Comparison of ENCODE assay signal across 13 cellular contexts in genomic region chr9:96442491-96442890, GRCh38. TPM values are rescaled to one million over a fixed set of nuclear protein-coding genes. Genes with fewer than 3 reads are reported as not detected.
DNase-seq lines count a peak whose midpoint lies in the region; ATAC-seq and TF ChIP-seq lines count a peak whose summit lies in the region.
"Had no signal": no experiment of that assay in that cellular context is flagged by ENCODE, and none has a peak within 500 bp of the region (broad histone marks: within the 10 kb centered on the region; RNA-seq: fewer than 3 reads in every experiment).

No MANE protein-coding gene starts in this region.

- H2AK9ac ChIP-seq in IMR-90 (replicated peaks; ENCODE audit: low read depth, low read length, poor library complexity): no peak overlapping the region

- H2BK15ac ChIP-seq in IMR-90 (ENCODE audit: low read depth, low read length): no peak overlapping the region

- no peak overlapping the region for H2AK5ac ChIP-seq in IMR-90 (ENCODE audit: low read depth, low read length)

- dilution Hi-C loops in IMR-90 (cut with HindIII; ENCODE audit: low sequenced_read_pairs, unreplicated experiment): no loop called here

- H2BK120ac ChIP-seq in IMR-90 (ENCODE audit: low read depth, low read length): no peak overlapping the region

- H3K9ac ChIP-seq in IMR-90 (ENCODE audit: low read depth, low read length): no peak overlapping the region

- H3K4me2 ChIP-seq in IMR-90 (ENCODE audit: low read depth, low read length): no peak overlapping the region
- H3K4me2 ChIP-seq: PC-9 had no signal

- H3K9me1 ChIP-seq in IMR-90 (ENCODE audit: insufficient read depth, low read length): no peaks in the 10 kb centered on the region; the same call in 1 of the 2 replicates

- no peak overlapping the region for H2BK20ac ChIP-seq in IMR-90 (ENCODE audit: low read depth, low read length)

- no peak overlapping the region for H3K14ac ChIP-seq in IMR-90 (replicated peaks; ENCODE audit: low read depth, low read length)

- no peaks in the 10 kb centered on the region for H3K79me1 ChIP-seq in IMR-90 (ENCODE audit: low read depth in 1 of 2, low read length in 2 of 2)

- in situ Hi-C loops in IMR-90 (cut with MboI; ENCODE audit: low sequenced_read_pairs): no loop called here

- no peak overlapping the region for H4K8ac ChIP-seq in IMR-90 (ENCODE audit: low read depth in 2 of 2, low read length in 2 of 2)

- no peak overlapping the region for H3K56ac ChIP-seq in IMR-90 (ENCODE audit: extremely low read depth, insufficient read depth, low read length)

- no peak overlapping the region for H3K4me3 ChIP-seq in AG04450 (ENCODE audit: low read depth, low read length)
- H3K4me3 ChIP-seq in IMR-90 (ENCODE audit: insufficient read depth, low read depth, low read length): no peak overlapping the region
- H3K4me3 ChIP-seq: PC-9 had no signal

- no peak for TF ChIP-seq RAD21 in IMR-90 (IDR thresholded peaks at IDR 0.05; ENCODE audit: low read length)

- no peaks in the 10 kb centered on the region for H3K36me3 ChIP-seq in IMR-90 (ENCODE audit: control insufficient read depth, insufficient read depth, low read length)

- H3K27me3 ChIP-seq in AG04450 (ENCODE audit: control insufficient read depth, insufficient read depth, low read length) (no peaks in the 10 kb centered on the region), IMR-90 (ENCODE audit: control insufficient read depth, insufficient read depth, low read length) (no peaks in the 10 kb centered on the region)

- H3K23ac ChIP-seq in IMR-90 (ENCODE audit: low read depth, low read length): no peak overlapping the region

- no peak for TF ChIP-seq POLR2A in IMR-90 (IDR thresholded peaks at IDR 0.05; ENCODE audit: low read depth, low read length)

- no peak overlapping the region for H3K4ac ChIP-seq in IMR-90 (ENCODE audit: low read depth, low read length)

- no peaks in the 10 kb centered on the region for H4K20me1 ChIP-seq in IMR-90 (ENCODE audit: insufficient read depth, low read length)

- no peak overlapping the region for H4K5ac ChIP-seq in IMR-90 (ENCODE audit: low read depth, low read length)

- H3K9me3 ChIP-seq in AG04450 (ENCODE audit: control insufficient read depth, insufficient read depth, low read length): no peaks in the 10 kb centered on the region
- no peaks in the 10 kb centered on the region for H3K9me3 ChIP-seq in IMR-90 (ENCODE audit: control insufficient read depth, insufficient read depth, low read length)

- H3K4me1 ChIP-seq in IMR-90 (ENCODE audit: control insufficient read depth, insufficient read depth, low read length): no peaks in the 10 kb centered on the region

- H2AFZ ChIP-seq in IMR-90 (replicated peaks; ENCODE audit: low read length, poor library complexity): no peak overlapping the region
- H2AFZ ChIP-seq: PC-9 had no signal

- no peak overlapping the region for H3K18ac ChIP-seq in IMR-90 (ENCODE audit: low read depth, low read length)

- no peak overlapping the region for H4K91ac ChIP-seq in IMR-90 (ENCODE audit: insufficient read depth, low read depth, low read length)

- no peak overlapping the region for H2BK5ac ChIP-seq in IMR-90 (ENCODE audit: low read depth, low read length, poor library complexity, severe bottlenecking)

- no CpG with 5 or more reads among the region's 3 CpGs for WGBS in IMR-90 (ENCODE audit: extremely low coverage in 2 of 2, insufficient read length in 1 of 2), 2 experiments

- TF ChIP-seq CTCF in AG04450 (IDR thresholded peaks at IDR 0.05; ENCODE audit: low read depth, low read length): peak; percentile 8; the same call in 1 of the 2 replicates
- TF ChIP-seq CTCF in IMR-90 (conservative IDR thresholded peaks at IDR 0.05; ENCODE audit: low read depth, low read length): 0 out of 2 replicates have a peak, but pooled peaks have one; percentile 1

- POLR2A ChIA-PET in AG04450 (lab: Yijun Ruan, JAX): no interaction called here
- POLR2A ChIA-PET in IMR-90 (lab: Charles Lee; ENCODE audit: unreplicated experiment): no interaction called here

- H3K27ac ChIP-seq in AG04450 (ENCODE audit: low read depth, low read length) (no peak overlapping the region), IMR-90 (ENCODE audit: insufficient read depth, low read length) (no peak overlapping the region)
- H3K27ac ChIP-seq: PC-9 had no signal

- CTCF ChIA-PET in AG04450 (lab: Charles Lee): interaction anchor here (0.7 to 2.0 kb wide), 14 partner anchors 8 to 324 kb away, joined by 3 to 10 read pairs (median 3); no protein-coding TSS in a partner anchor
- CTCF ChIA-PET in IMR-90 (lab: Yijun Ruan, JAX): interaction anchor here (1.0 kb wide), 1 partner anchor 224 kb away, joined by 4 read pairs; no protein-coding TSS in a partner anchor

- intact Hi-C loops in IMR-90 (cut with micrococcal nuclease): no loop called here

- ATAC-seq in IMR-90 (ENCODE audit: low read depth) (no peak), HG03108 (IDR thresholded peaks at IDR 0.05; ENCODE audit: unreplicated experiment) (no peak), GM18519 (IDR thresholded peaks at IDR 0.05; ENCODE audit: low FRiP score, unreplicated experiment) (no peak)

- DNase-seq in AG04450 (ENCODE audit: low read depth, low spot score) (no peak), IMR-90 (no peak), SIG-M5 treated with dmso at 0.1 percent for 504 hours (lab: John Stamatoyannopoulos, UW; ENCODE audit: unreplicated experiment) (peak; percentile 68), fibroblast of peridontal ligament (ENCODE audit: extremely low read depth) (peak; percentile 20), SHP77 treated with DMSO at 0.1 percent for 48 hours (lab: John Stamatoyannopoulos, UW) (no peak)
- DNase-seq in stimulated activated CD4-positive, alpha-beta T cell treated with anti-CD3 and anti-CD28 coated beads, Interleukin-1b, Interleukin-23, amount 100 ng/mL, for 48 hours: no peak
- DNase-seq: activated CD8-positive, alpha-beta memory T cell treated with anti-CD3 and anti-CD28 coated beads, Interleukin-2, amount 50 U/mL, for 4 hours; activated gamma-delta T cell treated with Interleukin-2 at 50 U/mL for 16 hours; amygdala; left ventricle myocardium superior had no signal

- no TSS peak for BruUV-seq in IMR-90 (replicated peaks; lab: Mats Ljungman, UMichigan)

TF ChIP-seq in IMR-90, 13 proteins besides CTCF, POLR2A, EP300 and RAD21:
- TF ChIP-seq, protein P1, sequence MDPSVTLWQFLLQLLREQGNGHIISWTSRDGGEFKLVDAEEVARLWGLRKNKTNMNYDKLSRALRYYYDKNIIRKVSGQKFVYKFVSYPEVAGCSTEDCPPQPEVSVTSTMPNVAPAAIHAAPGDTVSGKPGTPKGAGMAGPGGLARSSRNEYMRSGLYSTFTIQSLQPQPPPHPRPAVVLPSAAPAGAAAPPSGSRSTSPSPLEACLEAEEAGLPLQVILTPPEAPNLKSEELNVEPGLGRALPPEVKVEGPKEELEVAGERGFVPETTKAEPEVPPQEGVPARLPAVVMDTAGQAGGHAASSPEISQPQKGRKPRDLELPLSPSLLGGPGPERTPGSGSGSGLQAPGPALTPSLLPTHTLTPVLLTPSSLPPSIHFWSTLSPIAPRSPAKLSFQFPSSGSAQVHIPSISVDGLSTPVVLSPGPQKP (IDR thresholded peaks at IDR 0.05; ENCODE audit: borderline replicate concordance, low read depth, low read length): no peak
- no peak for TF ChIP-seq SMC3 (IDR thresholded peaks at IDR 0.05; ENCODE audit: low read depth, low read length)
- TF ChIP-seq, protein P2, sequence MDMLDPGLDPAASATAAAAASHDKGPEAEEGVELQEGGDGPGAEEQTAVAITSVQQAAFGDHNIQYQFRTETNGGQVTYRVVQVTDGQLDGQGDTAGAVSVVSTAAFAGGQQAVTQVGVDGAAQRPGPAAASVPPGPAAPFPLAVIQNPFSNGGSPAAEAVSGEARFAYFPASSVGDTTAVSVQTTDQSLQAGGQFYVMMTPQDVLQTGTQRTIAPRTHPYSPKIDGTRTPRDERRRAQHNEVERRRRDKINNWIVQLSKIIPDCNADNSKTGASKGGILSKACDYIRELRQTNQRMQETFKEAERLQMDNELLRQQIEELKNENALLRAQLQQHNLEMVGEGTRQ (IDR thresholded peaks at IDR 0.05; ENCODE audit: low read depth, low read length): no peak
- no peak for TF ChIP-seq BHLHE40 (IDR thresholded peaks at IDR 0.05; ENCODE audit: low read depth, low read length)

RNA-seq across cellular contexts. Expression of gene HABP4, which starts 7.5 kb away (rescaled TPM):
- polyA plus RNA-seq in AG04450 (2011; rRNA removed): 8.9 and 10.8 TPM in 2 replicates
- polyA minus RNA-seq in AG04450 (2011; rRNA and poly(A)+ RNA removed): 2.7 and 4.2 TPM in 2 replicates
- total RNA-seq in IMR-90 (2012; rRNA removed): 5.2 and 10.3 TPM in 2 replicates
- polyA plus RNA-seq in IMR-90 (2012; rRNA removed): 9.4 and 10.6 TPM in 2 replicates
- polyA plus RNA-seq in IMR-90 (2012; cell fraction: cytosol; rRNA removed): 4.1 and 5.5 TPM in 2 replicates
- polyA plus RNA-seq in IMR-90 (2012; cell fraction: nucleus; rRNA removed; ENCODE audit: low replicate concordance): 3.7 and 9.3 TPM in 2 replicates

RNA-seq across cellular contexts. Expression of gene ZNF367, which starts 24.3 kb away (rescaled TPM):
- polyA plus RNA-seq in AG04450 (2011; rRNA removed) (0.36 and 0.60 TPM in 2 replicates), IMR-90 (2012; rRNA removed) (1.0 and 1.1 TPM in 2 replicates)
- polyA minus RNA-seq in AG04450 (2011; rRNA and poly(A)+ RNA removed): 0.69 and 0.74 TPM in 2 replicates
- total RNA-seq in IMR-90 (2012; rRNA removed): 2.7 and 4.7 TPM in 2 replicates
- polyA plus RNA-seq in IMR-90 (2012; cell fraction: cytosol; rRNA removed): 0.43 and 0.64 TPM in 2 replicates
- 0.66 and 1.1 TPM in 2 replicates for polyA plus RNA-seq in IMR-90 (2012; cell fraction: nucleus; rRNA removed; ENCODE audit: low replicate concordance)

RNA-seq across cellular contexts. Expression of gene SLC35D2, which starts 59.0 kb away (rescaled TPM):
- polyA plus RNA-seq in AG04450 (2011; rRNA removed): 18.1 and 24.1 TPM in 2 replicates
- polyA minus RNA-seq in AG04450 (2011; rRNA and poly(A)+ RNA removed): 8.7 and 12.2 TPM in 2 replicates
- total RNA-seq in IMR-90 (2012; rRNA removed): 9.7 and 11.4 TPM in 2 replicates
- 10.0 and 11.8 TPM in 2 replicates for polyA plus RNA-seq in IMR-90 (2012; rRNA removed)
- polyA plus RNA-seq in IMR-90 (2012; cell fraction: cytosol; rRNA removed): 4.5 and 4.6 TPM in 2 replicates
- polyA plus RNA-seq in IMR-90 (2012; cell fraction: nucleus; rRNA removed; ENCODE audit: low replicate concordance): 2.9 and 11.8 TPM in 2 replicates

Comparison
In these comparisons a context has a peak if more than half of its experiments do, and no peak if none do; other contexts are left out.
1. DNase-seq: peak in SIG-M5 treated with dmso at 0.1 percent for 504 hours (single experiment) and fibroblast of peridontal ligament (single experiment); none in AG04450 (single experiment), IMR-90 (single experiment), SHP77 treated with DMSO at 0.1 percent for 48 hours (single experiment) and stimulated activated CD4-positive, alpha-beta T cell treated with anti-CD3 and anti-CD28 coated beads, Interleukin-1b, Interleukin-23, amount 100 ng/mL, for 48 hours (single experiment).